In genomic region chr11:63614136-63614664, GRCh38 we compare ENCODE assay signal across 8 cellular contexts. TPM values are rescaled to one million over a fixed set of nuclear protein-coding genes. Genes with fewer than 3 reads are reported as not detected.
DNase-seq lines count a peak whose midpoint lies in the region; ATAC-seq and TF ChIP-seq lines count a peak whose summit lies in the region.

Gene PLAAT3 (minus strand): TSS chr11:63614433. CDS start chr11:63614014, 419 bp downstream.

- H2BK120ac ChIP-seq in IMR-90 (ENCODE audit: low read depth, low read length) = no peak within 1 kb of the TSS

- H3K27ac Mint-ChIP-seq in activated B cell treated with CpG ODN at 0.5 μM for 24 hours = no peak within 1 kb of the TSS

- no peak within 1 kb of the TSS; the same call in 1 of the 2 replicates for H3K27ac ChIP-seq in IMR-90 (ENCODE audit: insufficient read depth, low read length)

- no peaks in the 10 kb centered on the region for H3K9me3 Mint-ChIP-seq in activated B cell treated with CpG ODN at 0.5 μM for 24 hours

- ATAC-seq in IMR-90 (ENCODE audit: low read depth) (peak; percentile 90), activated B cell treated with CpG ODN at 0.5 μM for 24 hours (ENCODE audit: low read depth) (peak; percentile 53), GM21717 (IDR thresholded peaks at IDR 0.05; ENCODE audit: unreplicated experiment) (no peak)

- WGBS in IMR-90 (ENCODE audit: extremely low coverage in 2 of 2, insufficient read length in 1 of 2), 2 experiments = 3% methylated on average over 8 of the region's 53 CpGs; no CpG with 5 or more reads in 1 of the 2 experiments

- peaks cover 4% of the 10 kb centered on the region; the same call in 1 of the 2 replicates for H3K4me1 ChIP-seq in IMR-90 (ENCODE audit: control insufficient read depth, insufficient read depth, low read length)

- H3K4me3 Mint-ChIP-seq in activated B cell treated with CpG ODN at 0.5 μM for 24 hours = peak within 1 kb of the TSS; percentile 81

- dilution Hi-C loops in IMR-90 (cut with HindIII; ENCODE audit: low sequenced_read_pairs, unreplicated experiment) = no loop called here

- peaks cover 15% of the 10 kb centered on the region for H3K4me1 Mint-ChIP-seq in activated B cell treated with CpG ODN at 0.5 μM for 24 hours

- peak within 1 kb of the TSS; percentile 91 for H2AFZ ChIP-seq in IMR-90 (replicated peaks; ENCODE audit: low read length, poor library complexity)

- POLR2A ChIA-PET in IMR-90 (lab: Charles Lee; ENCODE audit: unreplicated experiment) (no interaction called here), activated B cell treated with CpG ODN at 0.5 μM for 24 hours (lab: Charles Lee) (interaction anchor here (0.5 kb wide), 1 partner anchor 1165 kb away, joined by 3 read pairs; no protein-coding TSS in a partner anchor)

- no peak within 1 kb of the TSS for H3K23ac ChIP-seq in IMR-90 (ENCODE audit: low read depth, low read length)

- in situ Hi-C loops in IMR-90 (cut with MboI; ENCODE audit: low sequenced_read_pairs) = no loop called here

- no peaks in the 10 kb centered on the region for H3K9me3 ChIP-seq in IMR-90 (ENCODE audit: control insufficient read depth, insufficient read depth, low read length)

- H4K5ac ChIP-seq in IMR-90 (ENCODE audit: low read depth, low read length) = no peak within 1 kb of the TSS

- no peak within 1 kb of the TSS for H3K56ac ChIP-seq in IMR-90 (ENCODE audit: extremely low read depth, insufficient read depth, low read length)

- H3K27me3 ChIP-seq in IMR-90 (ENCODE audit: control insufficient read depth, insufficient read depth, low read length) = 0 out of 2 replicates have a peak, but pooled peaks cover 2% of the 10 kb centered on the region

- H3K18ac ChIP-seq in IMR-90 (ENCODE audit: low read depth, low read length) = no peak within 1 kb of the TSS

- H3K4me3 ChIP-seq in IMR-90 (ENCODE audit: insufficient read depth, low read depth, low read length) = peak within 1 kb of the TSS; percentile 61

- TF ChIP-seq RAD21 in IMR-90 (IDR thresholded peaks at IDR 0.05; ENCODE audit: low read length) = no peak

- intact Hi-C loops in IMR-90 (cut with micrococcal nuclease) = no loop called here
- intact Hi-C loops in activated B cell treated with CpG ODN at 0.5 μM for 24 hours (cut with micrococcal nuclease) = loop anchor here (5.0 kb wide), 1 partner anchor 47 kb away; no protein-coding TSS in a partner anchor

- peak within 1 kb of the TSS; percentile 31; the same call in 1 of the 2 replicates for H3K4ac ChIP-seq in IMR-90 (ENCODE audit: low read depth, low read length)

- H3K36me3 Mint-ChIP-seq in activated B cell treated with CpG ODN at 0.5 μM for 24 hours (ENCODE audit: low read depth) = no peaks in the 10 kb centered on the region

- no peaks in the 10 kb centered on the region for H3K79me1 ChIP-seq in IMR-90 (ENCODE audit: low read depth in 1 of 2, low read length in 2 of 2)

- H3K36me3 ChIP-seq in IMR-90 (ENCODE audit: control insufficient read depth, insufficient read depth, low read length) = no peaks in the 10 kb centered on the region

- H3K9me1 ChIP-seq in IMR-90 (ENCODE audit: insufficient read depth, low read length) = no peaks in the 10 kb centered on the region

- H3K14ac ChIP-seq in IMR-90 (replicated peaks; ENCODE audit: low read depth, low read length) = no peak within 1 kb of the TSS; the same call in 1 of the 2 replicates

- TF ChIP-seq CTCF in IMR-90 (conservative IDR thresholded peaks at IDR 0.05; ENCODE audit: low read depth, low read length) (no peak), activated B cell treated with CpG ODN at 0.5 μM for 24 hours (IDR thresholded peaks at IDR 0.05) (no peak)

- H3K27me3 Mint-ChIP-seq in activated B cell treated with CpG ODN at 0.5 μM for 24 hours = peaks cover 4% of the 10 kb centered on the region

- DNase-seq in NCI-H2171 treated with DMSO at 0.1 percent for 48 hours (lab: John Stamatoyannopoulos, UW) = peak; percentile 45
- DNase-seq in NCI-H2171 (lab: John Stamatoyannopoulos, UW) = no peak
- DNase-seq in IMR-90 = no peak
- peak; percentile 29 for DNase-seq in activated B cell treated with CpG ODN at 0.5 μM for 24 hours
- DNase-seq in dermis blood vessel endothelial cell = peak; percentile 80
- DNase-seq in left kidney (ENCODE audit: low read depth, low spot score) = peak; percentile 72
- peak; percentile 51 for DNase-seq in stimulated activated CD4-positive, alpha-beta T cell treated with anti-CD3 and anti-CD28 coated beads, Interleukin-15, amount 100 ng/mL, for 24 hours

- H4K91ac ChIP-seq in IMR-90 (ENCODE audit: insufficient read depth, low read depth, low read length) = no peak within 1 kb of the TSS

- peak within 1 kb of the TSS; percentile 71 for H2AK9ac ChIP-seq in IMR-90 (replicated peaks; ENCODE audit: low read depth, low read length, poor library complexity)

- H2BK20ac ChIP-seq in IMR-90 (ENCODE audit: low read depth, low read length) = no peak within 1 kb of the TSS

- BruUV-seq in IMR-90 (replicated peaks; lab: Mats Ljungman, UMichigan) = no TSS peak

- H4K8ac ChIP-seq in IMR-90 (ENCODE audit: low read depth in 2 of 2, low read length in 2 of 2) = peak within 1 kb of the TSS in 1 of 2 experiments; percentile 56; a peak in 1 of 4 replicates

- H3K9ac ChIP-seq in IMR-90 (ENCODE audit: low read depth, low read length) = peak within 1 kb of the TSS; percentile 55; the same call in 1 of the 2 replicates

- no peak within 1 kb of the TSS for H2BK5ac ChIP-seq in IMR-90 (ENCODE audit: low read depth, low read length, poor library complexity, severe bottlenecking)

- H2BK15ac ChIP-seq in IMR-90 (ENCODE audit: low read depth, low read length) = no peak within 1 kb of the TSS

- TF ChIP-seq POLR2A in IMR-90 (IDR thresholded peaks at IDR 0.05; ENCODE audit: low read depth, low read length) = no peak

- H3K4me2 ChIP-seq in IMR-90 (ENCODE audit: low read depth, low read length) = peak within 1 kb of the TSS; percentile 94

- CTCF ChIA-PET in IMR-90 (lab: Yijun Ruan, JAX) (interaction anchor here (0.6 kb wide), 1 partner anchor 15 kb away, joined by 3 read pairs; no protein-coding TSS in a partner anchor), activated B cell treated with CpG ODN at 0.5 μM for 24 hours (lab: Charles Lee) (no interaction called here)

- no peak within 1 kb of the TSS for H2AK5ac ChIP-seq in IMR-90 (ENCODE audit: low read depth, low read length)

- no peaks in the 10 kb centered on the region for H4K20me1 ChIP-seq in IMR-90 (ENCODE audit: insufficient read depth, low read length)

TF ChIP-seq in IMR-90, 13 proteins besides CTCF, POLR2A, EP300 and RAD21:
- TF ChIP-seq CHD1 (IDR thresholded peaks at IDR 0.05; ENCODE audit: low read depth, low read length) = no peak
- TF ChIP-seq MXI1 (IDR thresholded peaks at IDR 0.05; ENCODE audit: borderline replicate concordance, low read depth, low read length) = no peak
- no peak for TF ChIP-seq USF2 (IDR thresholded peaks at IDR 0.05; ENCODE audit: low read depth, low read length)
- TF ChIP-seq RFX5 (IDR thresholded peaks at IDR 0.05; ENCODE audit: low read depth, low read length) = no peak
- TF ChIP-seq MAZ (IDR thresholded peaks at IDR 0.05; ENCODE audit: borderline replicate concordance, low read depth, low read length) = no peak
- TF ChIP-seq RCOR1 (IDR thresholded peaks at IDR 0.05; ENCODE audit: insufficient replicate concordance, low read length) = no peak
- no peak for TF ChIP-seq CEBPB (IDR thresholded peaks at IDR 0.05; ENCODE audit: low read depth, low read length)
- no peak for TF ChIP-seq BHLHE40 (IDR thresholded peaks at IDR 0.05; ENCODE audit: low read depth, low read length)
- TF ChIP-seq FOS (IDR thresholded peaks at IDR 0.05; ENCODE audit: low read depth, low read length) = no peak
- TF ChIP-seq MAFK (IDR thresholded peaks at IDR 0.05; ENCODE audit: low read depth, low read length) = no peak
- no peak for TF ChIP-seq ELK1 (IDR thresholded peaks at IDR 0.05; ENCODE audit: borderline replicate concordance, low read depth, low read length)
- TF ChIP-seq NFE2L2 (IDR thresholded peaks at IDR 0.05; ENCODE audit: low read depth, low read length) = no peak
- no peak for TF ChIP-seq SMC3 (IDR thresholded peaks at IDR 0.05; ENCODE audit: low read depth, low read length)

RNA-seq across cellular contexts. Expression of gene PLAAT3, which starts in this region (rescaled TPM):
- total RNA-seq in IMR-90 (2012; rRNA removed) = 3.2 and 3.3 TPM in 2 replicates
- polyA plus RNA-seq in IMR-90 (2012; rRNA removed) = 3.9 and 4.5 TPM in 2 replicates
- 7.4 and 9.5 TPM in 2 replicates for polyA plus RNA-seq in IMR-90 (2012; cell fraction: cytosol; rRNA removed)
- polyA plus RNA-seq in IMR-90 (2012; cell fraction: nucleus; rRNA removed; ENCODE audit: low replicate concordance) = 2.0 and 3.0 TPM in 2 replicates
- total RNA-seq in activated B cell treated with CpG ODN at 0.5 μM for 24 hours = 0.82 and 1.2 TPM in 2 replicates
- 59.1 and 85.3 TPM in 2 replicates for total RNA-seq in dermis blood vessel endothelial cell

Comparison
In these comparisons a context has a peak if more than half of its experiments do, and no peak if none do; other contexts are left out.
1. RNA of gene PLAAT3 (total RNA-seq): 59.1 to 85.3 TPM in dermis blood vessel endothelial cell; 3.2 to 3.3 TPM in IMR-90 and 0.82 to 1.2 TPM in activated B cell treated with CpG ODN at 0.5 μM for 24 hours; every median in the first group is over 10 times any median in the second.
2. DNase-seq: peak in NCI-H2171 treated with DMSO at 0.1 percent for 48 hours (single experiment), activated B cell treated with CpG ODN at 0.5 μM for 24 hours (single experiment), dermis blood vessel endothelial cell (single experiment), left kidney (single experiment) and stimulated activated CD4-positive, alpha-beta T cell treated with anti-CD3 and anti-CD28 coated beads, Interleukin-15, amount 100 ng/mL, for 24 hours (single experiment); none in NCI-H2171 (single experiment) and IMR-90 (single experiment).